ENCODE assay signal across 29 cellular contexts in the genomic region with DNA sequence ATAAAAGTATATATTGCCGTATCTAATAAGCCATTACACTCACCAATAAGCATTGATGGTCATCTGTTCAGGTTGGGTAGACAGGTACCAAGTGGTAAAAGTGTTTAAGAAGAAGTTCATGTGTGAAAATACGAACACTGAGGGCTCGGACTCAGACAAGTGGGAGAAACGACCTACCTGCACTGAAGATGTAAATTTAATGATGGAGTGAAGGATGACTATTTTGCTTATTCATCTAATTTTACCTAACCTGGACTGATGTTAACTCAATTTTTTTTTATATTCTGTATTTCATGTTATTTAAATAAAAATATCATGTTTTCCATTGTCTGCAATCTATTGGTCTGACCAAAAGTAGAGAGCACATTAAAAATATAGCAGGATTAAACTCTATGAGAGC.
"Had no signal": no experiment of that assay in that cellular context is flagged by ENCODE, and none has a peak within 500 bp of the region (broad histone marks: within the 10 kb centered on the region; RNA-seq: fewer than 3 reads in every experiment).

No MANE protein-coding gene starts in this region.

- H3K4me1 ChIP-seq: stomach, testis, transverse colon, upper lobe of left lung, upper lobe of right lung, uterus had no signal

- H3K27ac Mint-ChIP-seq: stimulated activated effector memory CD8-positive, alpha-beta T cell treated with anti-CD3 and anti-CD28 coated beads, Interleukin-12 subunit alpha, Interleukin-12 subunit beta, amount 100 ng/mL, for 72 hours; stimulated activated memory B cell treated with anti-CD40 and anti-IgM and Interleukin-4, amounts not matched to agents 10 μg/mL and 1 μg/mL and 100 μg/mL, for 72 hours; stimulated activated naive B cell treated with anti-CD40 and anti-IgM and Interleukin-4, amounts not matched to agents 10 μg/mL and 1 μg/mL and 100 μg/mL, for 72 hours; stimulated activated naive CD8-positive, alpha-beta T cell treated with anti-CD3 and anti-CD28 coated beads, Interleukin-15, amount 100 ng/mL, for 72 hours; stimulated activated naive CD8-positive, alpha-beta T cell treated with anti-CD3 and anti-CD28 coated beads, Interleukin-15, Interleukin-2, amounts not matched to agents 100 ng/mL and 50 ng/mL, for 24 hours; type B pancreatic cell had no signal

- H3K9me3 Mint-ChIP-seq: type B pancreatic cell had no signal

- H3K27me3 Mint-ChIP-seq: stimulated activated memory B cell treated with anti-CD40 and anti-IgM and Interleukin-4, amounts not matched to agents 10 μg/mL and 1 μg/mL and 100 μg/mL, for 72 hours; stimulated activated naive B cell treated with anti-CD40 and anti-IgM and Interleukin-4, amounts not matched to agents 10 μg/mL and 1 μg/mL and 100 μg/mL, for 72 hours; stimulated activated naive CD8-positive, alpha-beta T cell treated with anti-CD3 and anti-CD28 coated beads, Interleukin-15, amount 100 ng/mL, for 72 hours; stimulated activated naive CD8-positive, alpha-beta T cell treated with anti-CD3 and anti-CD28 coated beads, Interleukin-15, Interleukin-2, amounts not matched to agents 100 ng/mL and 50 ng/mL, for 24 hours; type B pancreatic cell had no signal

- H3K36me3 Mint-ChIP-seq: stimulated activated effector memory CD8-positive, alpha-beta T cell treated with anti-CD3 and anti-CD28 coated beads, Interleukin-12 subunit alpha, Interleukin-12 subunit beta, amount 100 ng/mL, for 72 hours; stimulated activated memory B cell treated with anti-CD40 and anti-IgM and Interleukin-4, amounts not matched to agents 10 μg/mL and 1 μg/mL and 100 μg/mL, for 72 hours; stimulated activated naive B cell treated with anti-CD40 and anti-IgM and Interleukin-4, amounts not matched to agents 10 μg/mL and 1 μg/mL and 100 μg/mL, for 72 hours; type B pancreatic cell had no signal

- ATAC-seq: stimulated activated effector memory CD8-positive, alpha-beta T cell treated with anti-CD3 and anti-CD28 coated beads, Interleukin-12 subunit alpha, Interleukin-12 subunit beta, amount 100 ng/mL, for 72 hours; stimulated activated memory B cell treated with anti-CD40 and anti-IgM and Interleukin-4, amounts not matched to agents 10 μg/mL and 1 μg/mL and 100 μg/mL, for 72 hours; stimulated activated naive B cell treated with anti-CD40 and anti-IgM and Interleukin-4, amounts not matched to agents 10 μg/mL and 1 μg/mL and 100 μg/mL, for 72 hours; stimulated activated naive CD8-positive, alpha-beta T cell treated with anti-CD3 and anti-CD28 coated beads, Interleukin-15, amount 100 ng/mL, for 72 hours; stimulated activated naive CD8-positive, alpha-beta T cell treated with anti-CD3 and anti-CD28 coated beads, Interleukin-15, Interleukin-2, amounts not matched to agents 100 U/mL and 50 U/mL, for 24 hours; upper lobe of right lung had no signal

- H3K9me3 ChIP-seq: stomach, suprapubic skin, testis, thoracic aorta, thyroid gland, tibial artery, tibial nerve, transverse colon, upper lobe of left lung, upper lobe of right lung, uterus, vagina had no signal

- H3K27ac ChIP-seq: stomach, suprapubic skin, testis, thoracic aorta, thyroid gland, tibial artery, tibial nerve, transverse colon, upper lobe of left lung, upper lobe of right lung, uterus, vagina had no signal

- H3K4me1 Mint-ChIP-seq: stimulated activated effector memory CD8-positive, alpha-beta T cell treated with anti-CD3 and anti-CD28 coated beads, Interleukin-12 subunit alpha, Interleukin-12 subunit beta, amount 100 ng/mL, for 72 hours; stimulated activated memory B cell treated with anti-CD40 and anti-IgM and Interleukin-4, amounts not matched to agents 10 μg/mL and 1 μg/mL and 100 μg/mL, for 72 hours; stimulated activated naive B cell treated with anti-CD40 and anti-IgM and Interleukin-4, amounts not matched to agents 10 μg/mL and 1 μg/mL and 100 μg/mL, for 72 hours; stimulated activated naive CD8-positive, alpha-beta T cell treated with anti-CD3 and anti-CD28 coated beads, Interleukin-15, amount 100 ng/mL, for 72 hours had no signal

- H3K36me3 ChIP-seq: stomach, suprapubic skin, thoracic aorta, thyroid gland, tibial artery, tibial nerve, transverse colon, upper lobe of left lung, upper lobe of right lung, uterus, vagina had no signal

- FAIRE-seq: urothelium cell line had no signal

- H3K4me3 ChIP-seq: stomach, suprapubic skin, testis, thoracic aorta, thyroid gland, tibial artery, tibial nerve, transverse colon, upper lobe of left lung, upper lobe of right lung, uterus, vagina had no signal

- H3K4me3 Mint-ChIP-seq: stimulated activated effector memory CD8-positive, alpha-beta T cell treated with anti-CD3 and anti-CD28 coated beads, Interleukin-12 subunit alpha, Interleukin-12 subunit beta, amount 100 ng/mL, for 72 hours; stimulated activated memory B cell treated with anti-CD40 and anti-IgM and Interleukin-4, amounts not matched to agents 10 μg/mL and 1 μg/mL and 100 μg/mL, for 72 hours; stimulated activated naive B cell treated with anti-CD40 and anti-IgM and Interleukin-4, amounts not matched to agents 10 μg/mL and 1 μg/mL and 100 μg/mL, for 72 hours; stimulated activated naive CD8-positive, alpha-beta T cell treated with anti-CD3 and anti-CD28 coated beads, Interleukin-15, amount 100 ng/mL, for 72 hours; stimulated activated naive CD8-positive, alpha-beta T cell treated with anti-CD3 and anti-CD28 coated beads, Interleukin-15, Interleukin-2, amounts not matched to agents 100 ng/mL and 50 ng/mL, for 24 hours; type B pancreatic cell had no signal

- DNase-seq: stimulated activated CD4-positive, alpha-beta T cell treated with anti-CD3 and anti-CD28 coated beads, Interleukin-2, amount 100 ng/mL, for 48 hours; stimulated activated CD4-positive, alpha-beta T cell treated with anti-CD3 and anti-CD28 coated beads, Interleukin-4, amount 100 ng/mL, for 1 hour; stimulated activated CD4-positive, alpha-beta T cell treated with anti-CD3 and anti-CD28 coated beads, Interleukin-4, amount 100 ng/mL, for 24 hours; stimulated activated CD4-positive, alpha-beta T cell treated with anti-CD3 and anti-CD28 coated beads, Interleukin-4, amount 100 ng/mL, for 4 hours; stimulated activated CD8-positive, alpha-beta memory T cell treated with anti-CD3 and anti-CD28 coated beads, Interleukin-4, amount 100 ng/mL, for 48 hours; stimulated activated naive B cell treated with anti-CD40 and anti-IgM and Interleukin-4, amounts not matched to agents 10 μg/mL and 1 μg/mL and 100 μg/mL, for 72 hours; stimulated activated naive CD4-positive, alpha-beta T cell; stimulated activated naive CD4-positive, alpha-beta T cell treated with Interleukin-2 at 50 U/mL for 16 hours; stimulated activated naive CD8-positive, alpha-beta T cell treated with anti-CD3 and anti-CD28 coated beads, Interleukin-15, amount 100 ng/mL, for 72 hours; stimulated activated naive CD8-positive, alpha-beta T cell treated with anti-CD3 and anti-CD28 coated beads, Interleukin-15, Interleukin-2, amounts not matched to agents 100 U/mL and 50 U/mL, for 24 hours; stomach; substantia nigra; testis; thyroid gland; tibial artery; transverse colon; trophoblast cell; upper lobe of left lung; upper lobe of right lung; uterus had no signal

- H3K27me3 ChIP-seq: stomach, suprapubic skin, testis, thyroid gland, tibial artery, tibial nerve, transverse colon, upper lobe of left lung, upper lobe of right lung, uterus, vagina had no signal
